29 cellular contexts compared by ENCODE assay signal in genomic region chr1:115862406-115862805, GRCh38. TPM values are rescaled to one million over a fixed set of nuclear protein-coding genes. Genes with fewer than 3 reads are reported as not detected.
"Had no signal": no experiment of that assay in that cellular context is flagged by ENCODE, and none has a peak within 500 bp of the region (broad histone marks: within the 10 kb centered on the region; RNA-seq: fewer than 3 reads in every experiment).

No MANE protein-coding gene starts in this region.

- H3K4me3 ChIP-seq: coronary artery, esophagus muscularis mucosa, heart right ventricle, left lung, ovary, psoas muscle, sigmoid colon, spleen, testis, tibial artery had no signal

- H3K36me3 Mint-ChIP-seq: natural killer cell; stimulated activated memory B cell treated with anti-CD40 and anti-IgM and Interleukin-4, amounts not matched to agents 10 μg/mL and 1 μg/mL and 100 μg/mL, for 72 hours; type B pancreatic cell had no signal

- H3K4me1 Mint-ChIP-seq: natural killer cell; stimulated activated memory B cell treated with anti-CD40 and anti-IgM and Interleukin-4, amounts not matched to agents 10 μg/mL and 1 μg/mL and 100 μg/mL, for 72 hours had no signal

- H3K9me3 Mint-ChIP-seq: effector memory CD8-positive, alpha-beta T cell; natural killer cell; stimulated activated memory B cell treated with anti-CD40 and anti-IgM and Interleukin-4, amounts not matched to agents 10 μg/mL and 1 μg/mL and 100 μg/mL, for 72 hours; type B pancreatic cell had no signal

- H3K9me3 ChIP-seq: esophagus muscularis mucosa, heart right ventricle, left lung, ovary, psoas muscle, sigmoid colon, spleen, testis, tibial artery had no signal

- H3K27ac Mint-ChIP-seq: effector memory CD8-positive, alpha-beta T cell; natural killer cell; stimulated activated memory B cell treated with anti-CD40 and anti-IgM and Interleukin-4, amounts not matched to agents 10 μg/mL and 1 μg/mL and 100 μg/mL, for 72 hours; type B pancreatic cell had no signal

- H3K27me3 ChIP-seq: ovary, sigmoid colon, testis had no signal

- DNase-seq: effector memory CD8-positive, alpha-beta T cell; foreskin melanocyte; glutamatergic neuron; heart right ventricle; hippocampal formation; left cardiac atrium; left lung; natural killer cell; occipital lobe; ovary; posterior cingulate gyrus; psoas muscle; right cardiac atrium; spleen; stimulated activated CD4-positive, alpha-beta T cell treated with anti-CD3 and anti-CD28 coated beads, Interleukin-4, amount 100 ng/mL, for 4 hours; stimulated activated naive CD8-positive, alpha-beta T cell treated with anti-CD3 and anti-CD28 coated beads, Interleukin-15, Interleukin-2, amounts not matched to agents 100 U/mL and 50 U/mL, for 24 hours; substantia nigra; testis; tibial artery had no signal

- H3K36me3 ChIP-seq: esophagus muscularis mucosa, heart right ventricle, left lung, ovary, sigmoid colon, spleen, tibial artery had no signal

- H3K4me1 ChIP-seq: esophagus muscularis mucosa, heart right ventricle, left lung, psoas muscle, sigmoid colon, spleen, testis, tibial artery had no signal

- H3K27ac ChIP-seq: coronary artery, esophagus muscularis mucosa, heart right ventricle, left lung, ovary, psoas muscle, sigmoid colon, spleen, testis, tibial artery had no signal

- ATAC-seq: effector memory CD8-positive, alpha-beta T cell; heart right ventricle; left cardiac atrium; left lung; natural killer cell; psoas muscle; right cardiac atrium; stimulated activated memory B cell treated with anti-CD40 and anti-IgM and Interleukin-4, amounts not matched to agents 10 μg/mL and 1 μg/mL and 100 μg/mL, for 72 hours; stimulated activated naive CD8-positive, alpha-beta T cell treated with anti-CD3 and anti-CD28 coated beads, Interleukin-15, Interleukin-2, amounts not matched to agents 100 U/mL and 50 U/mL, for 24 hours had no signal

- H3K4me3 Mint-ChIP-seq: effector memory CD8-positive, alpha-beta T cell; natural killer cell; stimulated activated memory B cell treated with anti-CD40 and anti-IgM and Interleukin-4, amounts not matched to agents 10 μg/mL and 1 μg/mL and 100 μg/mL, for 72 hours; type B pancreatic cell had no signal

RNA-seq across cellular contexts. Expression of gene NHLH2, which starts 21.5 kb away (rescaled TPM):
- total RNA-seq: dermis microvascular lymphatic vessel endothelial cell, esophagus muscularis mucosa, fibroblast of lung, heart right ventricle, left cardiac atrium, left lung, mesenteric fat pad, natural killer cell, ovary, psoas muscle, right cardiac atrium, skeletal muscle tissue, spleen, urinary bladder had no signal
- polyA plus RNA-seq: fibroblast of lung, heart right ventricle, ovary, psoas muscle, right cardiac atrium, sigmoid colon, spleen, urinary bladder had no signal
